In genomic region chr20:3777381-3777725, GRCh38 we compare ENCODE assay signal across 8 cellular contexts. TPM values are rescaled to one million over a fixed set of nuclear protein-coding genes. Genes with fewer than 3 reads are reported as not detected.
DNase-seq lines count a peak whose midpoint lies in the region; ATAC-seq, FAIRE-seq and TF ChIP-seq lines count a peak whose summit lies in the region.

No MANE protein-coding gene starts in this region.

- peak overlapping the region; percentile 81 for H3K56ac ChIP-seq in mesendoderm (ENCODE audit: low read length)

- no peaks in the 10 kb centered on the region for H3K9me3 ChIP-seq in tibial artery

- no peaks in the 10 kb centered on the region for H3K79me1 ChIP-seq in mesendoderm (ENCODE audit: low read length)

- H3K4me1 Mint-ChIP-seq in activated CD8-positive, alpha-beta memory T cell treated with anti-CD3 and anti-CD28 coated beads, Interleukin-2, amount 10 ng/mL, durations not matched to agents 7 days and 5 days: peaks cover 28% of the 10 kb centered on the region

- H3K18ac ChIP-seq in mesendoderm (ENCODE audit: low read length): no peak overlapping the region

- H3K27ac ChIP-seq in mesendoderm (ENCODE audit: low read depth, low read length) (no peak overlapping the region), tibial artery (peak overlapping the region; percentile 32 to 56)

- H2BK5ac ChIP-seq in mesendoderm (ENCODE audit: low read length): no peak overlapping the region

- intact Hi-C loops in tibial artery (cut with DNase I; ENCODE audit: low total_unique reads): loop anchor here (5.0 kb wide), 1 partner anchor 100 kb away; no protein-coding TSS in a partner anchor

- ATAC-seq in activated CD8-positive, alpha-beta memory T cell treated with anti-CD3 and anti-CD28 coated beads, Interleukin-2, amount 10 ng/mL, durations not matched to agents 7 days and 5 days: peak; percentile 34
- no peak for ATAC-seq in HG03571 (IDR thresholded peaks at IDR 0.05; ENCODE audit: unreplicated experiment)

- H3K4me3 Mint-ChIP-seq in activated CD8-positive, alpha-beta memory T cell treated with anti-CD3 and anti-CD28 coated beads, Interleukin-2, amount 10 ng/mL, durations not matched to agents 7 days and 5 days: peak overlapping the region; percentile 72

- H3K27me3 ChIP-seq in bronchial epithelial cell (ENCODE audit: control insufficient read depth, insufficient read depth, low read length): peaks cover 3% of the 10 kb centered on the region
- peaks cover 8% of the 10 kb centered on the region for H3K27me3 ChIP-seq in mesendoderm (ENCODE audit: insufficient read depth, low read length, poor library complexity)
- no peaks in the 10 kb centered on the region for H3K27me3 ChIP-seq in tibial artery

- H3K9me3 Mint-ChIP-seq in activated CD8-positive, alpha-beta memory T cell treated with anti-CD3 and anti-CD28 coated beads, Interleukin-2, amount 10 ng/mL, durations not matched to agents 7 days and 5 days (ENCODE audit: low read depth): peaks cover 2% of the 10 kb centered on the region

- no peak overlapping the region for H2BK120ac ChIP-seq in mesendoderm (ENCODE audit: low read depth, low read length)

- H3K36me3 ChIP-seq in bronchial epithelial cell (ENCODE audit: control insufficient read depth, insufficient read depth, low read length) (no peaks in the 10 kb centered on the region), mesendoderm (ENCODE audit: control insufficient read depth, insufficient read depth, low read length) (no peaks in the 10 kb centered on the region), tibial artery (no peaks in the 10 kb centered on the region)

- H2BK15ac ChIP-seq in mesendoderm (replicated peaks; ENCODE audit: low read depth): no peak overlapping the region

- CTCF ChIA-PET in activated CD8-positive, alpha-beta memory T cell treated with anti-CD3 and anti-CD28 coated beads, Interleukin-2, amount 10 ng/mL, durations not matched to agents 7 days and 5 days (lab: Charles Lee): interaction anchor here (0.7 to 5.4 kb wide), 7 partner anchors 9 to 101 kb away, joined by 3 to 37 read pairs (median 6); partner anchors contain the start of genes ADISSP and AP5S1

- no peak overlapping the region for H3K4ac ChIP-seq in mesendoderm (ENCODE audit: low read depth, low read length)

- FAIRE-seq in bronchial epithelial cell (lab: Jason Lieb, UNC): no peak

- H3K4me2 ChIP-seq in mesendoderm (ENCODE audit: low read length): peak overlapping the region; percentile 87

- H3K9ac ChIP-seq in mesendoderm (ENCODE audit: low read length): peak overlapping the region; percentile 58

- H3K27me3 Mint-ChIP-seq in activated CD8-positive, alpha-beta memory T cell treated with anti-CD3 and anti-CD28 coated beads, Interleukin-2, amount 10 ng/mL, durations not matched to agents 7 days and 5 days: peaks cover 28% of the 10 kb centered on the region

- no peak overlapping the region for H4K5ac ChIP-seq in mesendoderm (ENCODE audit: low read length)

- H3K4me3 ChIP-seq in bronchial epithelial cell (ENCODE audit: low read depth, low read length) (peak overlapping the region; percentile 43), mesendoderm (ENCODE audit: low read length) (peak overlapping the region; percentile 35), tibial artery (peak overlapping the region; percentile 49 to 59)

- no peak overlapping the region for H3K23ac ChIP-seq in mesendoderm (ENCODE audit: low read length)

- peaks cover 2% of the 10 kb centered on the region for H3K36me3 Mint-ChIP-seq in activated CD8-positive, alpha-beta memory T cell treated with anti-CD3 and anti-CD28 coated beads, Interleukin-2, amount 10 ng/mL, durations not matched to agents 7 days and 5 days

- H3K4me1 ChIP-seq in mesendoderm (ENCODE audit: control insufficient read depth, low read depth, low read length) (no peaks in the 10 kb centered on the region), tibial artery (peaks cover 6 to 33% (median 21%) of the 10 kb centered on the region in 4 donors)

- DNase-seq in activated CD8-positive, alpha-beta memory T cell treated with anti-CD3 and anti-CD28 coated beads, Interleukin-2, amount 10 ng/mL, durations not matched to agents 7 days and 5 days: no peak
- no peak for DNase-seq in activated CD8-positive, alpha-beta memory T cell treated with anti-CD3 and anti-CD28 coated beads for 24 hours
- DNase-seq in bronchial epithelial cell (ENCODE audit: low read depth) (no peak), mesendoderm (no peak), tibial artery (no peak), NOMO-1 treated with dmso at 0.1 percent for 144 hours (lab: John Stamatoyannopoulos, UW; ENCODE audit: unreplicated experiment) (no peak), activated gamma-delta T cell (lab: John Stamatoyannopoulos, UW) (no peak)

- TF ChIP-seq CTCF in bronchial epithelial cell (IDR thresholded peaks at IDR 0.05; ENCODE audit: insufficient read depth, low read length, severe bottlenecking) (no peak), tibial artery (IDR thresholded peaks at IDR 0.05) (no peak)

- H2AK5ac ChIP-seq in mesendoderm (ENCODE audit: low read length): no peak overlapping the region

- H3K27ac Mint-ChIP-seq in activated CD8-positive, alpha-beta memory T cell treated with anti-CD3 and anti-CD28 coated beads, Interleukin-2, amount 10 ng/mL, durations not matched to agents 7 days and 5 days: no peak overlapping the region

- H3K79me2 ChIP-seq in mesendoderm (ENCODE audit: control insufficient read depth, insufficient read depth, low read length): no peaks in the 10 kb centered on the region

- no peak overlapping the region for H4K8ac ChIP-seq in mesendoderm (ENCODE audit: low read depth, low read length)

- WGBS in mesendoderm (ENCODE audit: extremely low coverage, insufficient coverage, low lambda C conversion rate): no CpG with 5 or more reads among the region's 16 CpGs

RNA-seq across cellular contexts. Expression of gene SPEF1, which starts 3.9 kb away (rescaled TPM):
- total RNA-seq in activated CD8-positive, alpha-beta memory T cell treated with anti-CD3 and anti-CD28 coated beads, Interleukin-2, amount 10 ng/mL, durations not matched to agents 7 days and 5 days: under 1 TPM in 1 of 2 experiments, not detected in 1; 0.18 TPM
- under 0.01 TPM in 1 of 2 replicates, not detected in the other for total RNA-seq in bronchial epithelial cell
- polyA plus RNA-seq in mesendoderm (2013, experiment 1 of 2): 0.10 TPM
- polyA plus RNA-seq in mesendoderm (2013, experiment 2 of 2): 0.21 TPM

RNA-seq across cellular contexts. Expression of gene CENPB, which starts 9.2 kb away (rescaled TPM):
- 10 to 100 TPM; 76.5 to 76.8 TPM for total RNA-seq in activated CD8-positive, alpha-beta memory T cell treated with anti-CD3 and anti-CD28 coated beads, Interleukin-2, amount 10 ng/mL, durations not matched to agents 7 days and 5 days
- total RNA-seq in bronchial epithelial cell: 67.8 and 87.4 TPM in 2 replicates
- polyA plus RNA-seq in mesendoderm (2013, experiment 1 of 2): 22.3 TPM
- 21.5 TPM for polyA plus RNA-seq in mesendoderm (2013, experiment 2 of 2)

RNA-seq across cellular contexts. Expression of gene ADISSP, which starts 9.8 kb away (rescaled TPM):
- total RNA-seq in activated CD8-positive, alpha-beta memory T cell treated with anti-CD3 and anti-CD28 coated beads, Interleukin-2, amount 10 ng/mL, durations not matched to agents 7 days and 5 days: 10 to 100 TPM; 32.5 to 37.0 TPM
- total RNA-seq in bronchial epithelial cell: 15.0 and 15.4 TPM in 2 replicates
- polyA plus RNA-seq in mesendoderm (2013, experiment 1 of 2): 73.8 TPM
- 74.7 TPM for polyA plus RNA-seq in mesendoderm (2013, experiment 2 of 2)

RNA-seq across cellular contexts. Expression of gene CDC25B, which starts 18.8 kb away (rescaled TPM):
- total RNA-seq in activated CD8-positive, alpha-beta memory T cell treated with anti-CD3 and anti-CD28 coated beads, Interleukin-2, amount 10 ng/mL, durations not matched to agents 7 days and 5 days: 100 to 1,000 TPM; 194 to 312 TPM
- total RNA-seq in bronchial epithelial cell: 7.6 and 17.9 TPM in 2 replicates
- polyA plus RNA-seq in mesendoderm (2013, experiment 1 of 2): 7.9 TPM
- 8.4 TPM for polyA plus RNA-seq in mesendoderm (2013, experiment 2 of 2)

RNA-seq across cellular contexts. Expression of gene AP5S1, which starts 43.0 kb away (rescaled TPM):
- total RNA-seq in activated CD8-positive, alpha-beta memory T cell treated with anti-CD3 and anti-CD28 coated beads, Interleukin-2, amount 10 ng/mL, durations not matched to agents 7 days and 5 days: 10 to 100 TPM; 13.8 to 15.5 TPM
- total RNA-seq in bronchial epithelial cell: 9.5 and 12.4 TPM in 2 replicates
- 3.3 TPM for polyA plus RNA-seq in mesendoderm (2013, experiment 1 of 2)
- 3.2 TPM for polyA plus RNA-seq in mesendoderm (2013, experiment 2 of 2)
